Comparison of ENCODE assay signal across 8 cellular contexts in the genomic region with DNA sequence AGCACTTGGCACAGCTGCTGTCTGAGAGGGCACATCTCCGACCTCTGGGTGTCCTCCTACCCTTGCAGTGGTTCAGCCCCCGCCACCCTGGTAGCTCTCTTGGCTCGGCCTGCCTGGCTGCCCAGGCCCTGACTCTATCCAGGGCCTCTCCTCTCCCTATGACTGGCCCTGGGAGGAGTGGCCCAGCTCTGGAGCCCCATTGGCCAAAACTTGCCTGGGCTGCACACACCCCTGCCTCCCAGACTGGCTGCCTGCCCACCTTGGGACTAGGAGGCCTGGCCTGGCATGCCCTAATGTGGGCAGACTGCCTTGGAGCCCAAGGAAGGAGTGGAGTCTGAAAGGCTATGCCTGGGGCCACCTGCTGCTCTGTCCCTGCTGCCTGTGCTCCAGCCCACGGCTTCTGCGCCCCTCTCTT. TPM values are rescaled to one million over a fixed set of nuclear protein-coding genes. Genes with fewer than 3 reads are reported as not detected.
DNase-seq lines count a peak whose midpoint lies in the region; TF ChIP-seq lines count a peak whose summit lies in the region.

No MANE protein-coding gene starts in this region.

- H3K27me3 ChIP-seq in SJCRH30: no peaks in the 10 kb centered on the region

- DNase-seq in EL (peak; percentile 79), SJCRH30 (peak; percentile 56 to 69), foreskin fibroblast (peak; percentile 73 to 87), posterior vena cava (ENCODE audit: low spot score) (peak; percentile 95), NCI-H187 treated with DMSO at 0.1 percent for 48 hours (lab: John Stamatoyannopoulos, UW) (no peak), NCI-H524 (lab: John Stamatoyannopoulos, UW) (no peak), HEK293T (ENCODE audit: extremely low spot score) (no peak)
- no peak for DNase-seq in activated CD4-positive, alpha-beta T cell treated with anti-CD3 and anti-CD28 coated beads, Interleukin-2, amount 50 U/mL, for 48 hours

- no peak overlapping the region for H3K27ac ChIP-seq in SJCRH30

- H3K4me3 ChIP-seq in SJCRH30: no peak overlapping the region
- H3K4me3 ChIP-seq in foreskin fibroblast (ENCODE audit: low read depth in 1 of 2, low read length in 2 of 2): no peak overlapping the region

- TF ChIP-seq CTCF in foreskin fibroblast (IDR thresholded peaks at IDR 0.05; ENCODE audit: low read depth, low read length): no peak

- POLR2A ChIA-PET in HEK293T (lab: Yijun Ruan, JAX): no interaction called here

- intact Hi-C loops in posterior vena cava (cut with DNase I): no loop called here

- H3K4me1 ChIP-seq in SJCRH30: peaks cover 38% of the 10 kb centered on the region

- no peaks in the 10 kb centered on the region for H3K9me3 ChIP-seq in SJCRH30 (replicated peaks)

- no peaks in the 10 kb centered on the region for H3K36me3 ChIP-seq in SJCRH30

- CTCF ChIA-PET in HEK293T (lab: Yijun Ruan, JAX): no interaction called here

TF ChIP-seq in HEK293T, 16 proteins besides CTCF, POLR2A, EP300 and RAD21:
- TF ChIP-seq FOXA1 (IDR thresholded peaks at IDR 0.05) (no peak), FOXM1 (IDR thresholded peaks at IDR 0.05; ENCODE audit: borderline replicate concordance) (no peak), SP1 (IDR thresholded peaks at IDR 0.05) (no peak), NFRKB (IDR thresholded peaks at IDR 0.05) (no peak), L3MBTL2 (conservative IDR thresholded peaks at IDR 0.05) (no peak), TARDBP (IDR thresholded peaks at IDR 0.05) (no peak), FOXK2 (IDR thresholded peaks at IDR 0.05) (no peak), ARNT (IDR thresholded peaks at IDR 0.05) (no peak), CTBP1 (IDR thresholded peaks at IDR 0.05; ENCODE audit: borderline replicate concordance) (no peak), ELF4 (IDR thresholded peaks at IDR 0.05) (no peak), ZNF384 (IDR thresholded peaks at IDR 0.05) (no peak), SUZ12 (IDR thresholded peaks at IDR 0.05) (no peak), LEF1 (IDR thresholded peaks at IDR 0.05; ENCODE audit: borderline replicate concordance) (no peak), BHLHE40 (IDR thresholded peaks at IDR 0.05; ENCODE audit: borderline replicate concordance) (no peak)
- TF ChIP-seq, protein P1, sequence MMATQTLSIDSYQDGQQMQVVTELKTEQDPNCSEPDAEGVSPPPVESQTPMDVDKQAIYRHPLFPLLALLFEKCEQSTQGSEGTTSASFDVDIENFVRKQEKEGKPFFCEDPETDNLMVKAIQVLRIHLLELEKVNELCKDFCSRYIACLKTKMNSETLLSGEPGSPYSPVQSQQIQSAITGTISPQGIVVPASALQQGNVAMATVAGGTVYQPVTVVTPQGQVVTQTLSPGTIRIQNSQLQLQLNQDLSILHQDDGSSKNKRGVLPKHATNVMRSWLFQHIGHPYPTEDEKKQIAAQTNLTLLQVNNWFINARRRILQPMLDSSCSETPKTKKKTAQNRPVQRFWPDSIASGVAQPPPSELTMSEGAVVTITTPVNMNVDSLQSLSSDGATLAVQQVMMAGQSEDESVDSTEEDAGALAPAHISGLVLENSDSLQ (IDR thresholded peaks at IDR 0.05): no peak

RNA-seq across cellular contexts. Expression of a gene that starts 33.6 kb away (rescaled TPM):
- total RNA-seq in SJCRH30 (2014; rRNA removed; shearing (Covaris generic)): 4.3 and 4.4 TPM in 2 replicates
- 10 to 100 TPM in 1 of 2 donors, 1 to 10 TPM in 1; 6.5 to 10.3 TPM for total RNA-seq in posterior vena cava

RNA-seq across cellular contexts. Expression of a gene that starts 41.7 kb away (rescaled TPM):
- not detected in 2 replicates for total RNA-seq in SJCRH30 (2014; rRNA removed; shearing (Covaris generic))
- not detected for total RNA-seq in posterior vena cava

RNA-seq across cellular contexts. Expression of a gene that starts 60.0 kb away (rescaled TPM):
- not detected in 2 replicates for total RNA-seq in SJCRH30 (2014; rRNA removed; shearing (Covaris generic))
- 1 to 10 TPM; 2.5 to 4.8 TPM for total RNA-seq in posterior vena cava

Comparison
In these comparisons a context has a peak if more than half of its experiments do, and no peak if none do; other contexts are left out.
1. DNase-seq: peak in EL (single experiment), SJCRH30 (2 of 2), foreskin fibroblast (2 of 2) and posterior vena cava (single experiment); none in NCI-H187 treated with DMSO at 0.1 percent for 48 hours (single experiment), NCI-H524 (0 of 2), activated CD4-positive, alpha-beta T cell treated with anti-CD3 and anti-CD28 coated beads, Interleukin-2, amount 50 U/mL, for 48 hours (0 of 2) and HEK293T (single experiment).